In the genomic region with DNA sequence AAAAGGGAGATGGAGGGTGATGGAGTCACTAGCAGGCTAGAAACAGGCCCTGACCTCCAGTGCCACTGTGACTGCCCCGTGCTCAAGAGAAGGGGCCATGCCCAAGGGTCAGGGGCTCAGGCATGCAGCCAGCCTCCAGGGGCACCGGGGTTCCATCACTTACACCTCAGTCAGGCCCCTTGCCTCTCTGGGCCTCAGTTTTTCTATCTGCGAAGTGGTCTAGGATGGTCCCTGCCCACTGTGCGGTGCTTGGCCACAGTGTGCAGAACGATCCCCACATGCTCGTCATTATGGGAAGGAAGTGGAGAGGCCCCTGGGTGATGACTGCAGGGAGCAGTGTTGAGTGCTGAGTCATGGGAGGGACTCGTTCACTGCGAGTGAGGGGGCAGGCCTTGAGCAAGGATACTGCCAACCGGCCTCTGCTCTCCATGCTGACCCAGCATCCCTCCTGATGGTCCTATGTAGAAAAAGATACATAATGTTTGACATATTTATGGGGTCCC, we compare ENCODE assay signal across 8 cellular contexts. TPM values are rescaled to one million over a fixed set of nuclear protein-coding genes. Genes with fewer than 3 reads are reported as not detected.
DNase-seq lines count a peak whose midpoint lies in the region; ATAC-seq and TF ChIP-seq lines count a peak whose summit lies in the region.

No MANE protein-coding gene starts in this region.

- H3K4me1 Mint-ChIP-seq in activated T-cell treated with anti-CD3 and anti-CD28 coated beads, Interleukin-2, amount 50 U/mL, for 4 hours (ENCODE audit: low read depth) = peaks cover 26% of the 10 kb centered on the region

- TF ChIP-seq POLR2A in ovary (IDR thresholded peaks at IDR 0.05) = no peak

- no peaks in the 10 kb centered on the region for H3K27me3 Mint-ChIP-seq in activated T-cell treated with anti-CD3 and anti-CD28 coated beads, Interleukin-2, amount 50 U/mL, for 4 hours (ENCODE audit: low read depth)

- WGBS in ovary, 3 donors = 48 to 57% (median 50%) methylated on average over 9 of the region's 9 CpGs

- POLR2A ChIA-PET in HEK293T (lab: Yijun Ruan, JAX) = no interaction called here

- intact Hi-C loops in Right ventricle myocardium superior (cut with DNase I) (no loop called here), ovary (cut with DNase I) (no loop called here)

- H3K4me3 Mint-ChIP-seq in activated T-cell treated with anti-CD3 and anti-CD28 coated beads, Interleukin-2, amount 50 U/mL, for 4 hours = no peak overlapping the region

- CTCF ChIA-PET in HEK293T (lab: Yijun Ruan, JAX) = no interaction called here

- H3K4me3 ChIP-seq in ovary = no peak overlapping the region

- no peaks in the 10 kb centered on the region for H3K9me3 Mint-ChIP-seq in activated T-cell treated with anti-CD3 and anti-CD28 coated beads, Interleukin-2, amount 50 U/mL, for 4 hours

- no peaks in the 10 kb centered on the region for H3K36me3 ChIP-seq in ovary

- H3K4me1 ChIP-seq in ovary (ENCODE audit: insufficient read depth) = peaks cover 3% of the 10 kb centered on the region

- no peak overlapping the region for H3K27ac ChIP-seq in ovary

- H3K36me3 Mint-ChIP-seq in activated T-cell treated with anti-CD3 and anti-CD28 coated beads, Interleukin-2, amount 50 U/mL, for 4 hours (ENCODE audit: insufficient read depth) = peaks cover 23% of the 10 kb centered on the region

- H3K9me3 ChIP-seq in ovary = no peaks in the 10 kb centered on the region

- peak; percentile 64 to 84 for ATAC-seq in activated T-cell treated with anti-CD3 and anti-CD28 coated beads, Interleukin-2, amount 50 U/mL, for 4 hours
- ATAC-seq in Right ventricle myocardium superior (ENCODE audit: poor library complexity) = peak; percentile 49
- no peak for ATAC-seq in HG02798 (IDR thresholded peaks at IDR 0.05; ENCODE audit: poor library complexity, unreplicated experiment)

- peak; percentile 7 for DNase-seq in stimulated activated naive CD4-positive, alpha-beta T cell treated with Interleukin-2 at 50 U/mL for 16 hours (lab: John Stamatoyannopoulos, UW)
- no peak for DNase-seq in stimulated activated naive CD4-positive, alpha-beta T cell (lab: John Stamatoyannopoulos, UW)
- DNase-seq in activated T-cell treated with anti-CD3 and anti-CD28 coated beads, Interleukin-2, amount 50 U/mL, for 4 hours = no peak
- DNase-seq in Right ventricle myocardium superior = peak; percentile 62
- peak; percentile 73 for DNase-seq in smooth muscle cell of the brain vasculature (ENCODE audit: low read depth, low spot score)
- no peak for DNase-seq in HEK293T (ENCODE audit: extremely low spot score)
- DNase-seq in ovary = no peak

- TF ChIP-seq EP300 in ovary (IDR thresholded peaks at IDR 0.05) = no peak

- TF ChIP-seq CTCF in ovary (IDR thresholded peaks at IDR 0.05) = no peak

- H3K27me3 ChIP-seq in ovary = no peaks in the 10 kb centered on the region

TF ChIP-seq in HEK293T, 16 proteins besides CTCF, POLR2A, EP300 and RAD21:
- TF ChIP-seq NFRKB (IDR thresholded peaks at IDR 0.05) (no peak), SUZ12 (IDR thresholded peaks at IDR 0.05) (no peak), FOXK2 (IDR thresholded peaks at IDR 0.05) (no peak), HDGF (IDR thresholded peaks at IDR 0.05; ENCODE audit: borderline replicate concordance) (no peak), TARDBP (IDR thresholded peaks at IDR 0.05) (no peak), FOXM1 (IDR thresholded peaks at IDR 0.05; ENCODE audit: borderline replicate concordance) (no peak), FOXA1 (IDR thresholded peaks at IDR 0.05) (no peak), ZNF384 (IDR thresholded peaks at IDR 0.05) (no peak), BHLHE40 (IDR thresholded peaks at IDR 0.05; ENCODE audit: borderline replicate concordance) (no peak), L3MBTL2 (conservative IDR thresholded peaks at IDR 0.05) (no peak), ELF4 (IDR thresholded peaks at IDR 0.05) (no peak), CTBP1 (IDR thresholded peaks at IDR 0.05; ENCODE audit: borderline replicate concordance) (no peak), LEF1 (IDR thresholded peaks at IDR 0.05; ENCODE audit: borderline replicate concordance) (no peak), ARNT (IDR thresholded peaks at IDR 0.05) (no peak), SP1 (IDR thresholded peaks at IDR 0.05) (no peak)
- TF ChIP-seq, protein P1, sequence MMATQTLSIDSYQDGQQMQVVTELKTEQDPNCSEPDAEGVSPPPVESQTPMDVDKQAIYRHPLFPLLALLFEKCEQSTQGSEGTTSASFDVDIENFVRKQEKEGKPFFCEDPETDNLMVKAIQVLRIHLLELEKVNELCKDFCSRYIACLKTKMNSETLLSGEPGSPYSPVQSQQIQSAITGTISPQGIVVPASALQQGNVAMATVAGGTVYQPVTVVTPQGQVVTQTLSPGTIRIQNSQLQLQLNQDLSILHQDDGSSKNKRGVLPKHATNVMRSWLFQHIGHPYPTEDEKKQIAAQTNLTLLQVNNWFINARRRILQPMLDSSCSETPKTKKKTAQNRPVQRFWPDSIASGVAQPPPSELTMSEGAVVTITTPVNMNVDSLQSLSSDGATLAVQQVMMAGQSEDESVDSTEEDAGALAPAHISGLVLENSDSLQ (IDR thresholded peaks at IDR 0.05) = no peak
TF ChIP-seq in HEK293T: peak in this region for 0.

RNA-seq across cellular contexts. Expression of a gene that starts 23.1 kb away (rescaled TPM):
- total RNA-seq in activated T-cell treated with anti-CD3 and anti-CD28 coated beads, Interleukin-2, amount 50 U/mL, for 4 hours = 10 to 100 TPM; 16.8 to 19.1 (median 17.6) TPM
- total RNA-seq in Right ventricle myocardium superior = 30.8 TPM
- 10 to 100 TPM; 24.5 to 53.8 (median 29.1) TPM for total RNA-seq in ovary
- 10 to 100 TPM in 1 of 2 donors, 1 to 10 TPM in 1; 9.3 to 49.6 TPM for polyA plus RNA-seq in ovary

RNA-seq across cellular contexts. Expression of a gene that starts 35.3 kb away (rescaled TPM):
- under 1 TPM in 2 of 3 donors, not detected in 1; 0.55 to 0.99 TPM for total RNA-seq in activated T-cell treated with anti-CD3 and anti-CD28 coated beads, Interleukin-2, amount 50 U/mL, for 4 hours
- total RNA-seq in Right ventricle myocardium superior (0.59 TPM), ovary (1 to 10 TPM in 4 of 7 donors, under 1 TPM in 3; 0.52 to 4.1 (median 1.3) TPM)
- 1 to 10 TPM in 1 of 2 donors, under 1 TPM in 1; 0.65 to 1.0 TPM for polyA plus RNA-seq in ovary

RNA-seq across cellular contexts. Expression of a gene that starts 58.4 kb away (rescaled TPM):
- 10 to 100 TPM; 74.2 to 86.7 (median 75.5) TPM for total RNA-seq in activated T-cell treated with anti-CD3 and anti-CD28 coated beads, Interleukin-2, amount 50 U/mL, for 4 hours
- 29.9 TPM for total RNA-seq in Right ventricle myocardium superior
- total RNA-seq in ovary = 10 to 100 TPM; 10.1 to 42.1 (median 39.8) TPM
- polyA plus RNA-seq in ovary = 10 to 100 TPM; 14.7 to 26.6 TPM

Comparison
In these comparisons a context has a peak if more than half of its experiments do, and no peak if none do; other contexts are left out.
1. DNase-seq: peak in stimulated activated naive CD4-positive, alpha-beta T cell treated with Interleukin-2 at 50 U/mL for 16 hours (single experiment), Right ventricle myocardium superior (single experiment) and smooth muscle cell of the brain vasculature (single experiment); none in stimulated activated naive CD4-positive, alpha-beta T cell (0 of 6), activated T-cell treated with anti-CD3 and anti-CD28 coated beads, Interleukin-2, amount 50 U/mL, for 4 hours (single experiment), HEK293T (single experiment) and ovary (0 of 5).